Comparison of ENCODE assay signal across 31 cellular contexts in the genomic region with DNA sequence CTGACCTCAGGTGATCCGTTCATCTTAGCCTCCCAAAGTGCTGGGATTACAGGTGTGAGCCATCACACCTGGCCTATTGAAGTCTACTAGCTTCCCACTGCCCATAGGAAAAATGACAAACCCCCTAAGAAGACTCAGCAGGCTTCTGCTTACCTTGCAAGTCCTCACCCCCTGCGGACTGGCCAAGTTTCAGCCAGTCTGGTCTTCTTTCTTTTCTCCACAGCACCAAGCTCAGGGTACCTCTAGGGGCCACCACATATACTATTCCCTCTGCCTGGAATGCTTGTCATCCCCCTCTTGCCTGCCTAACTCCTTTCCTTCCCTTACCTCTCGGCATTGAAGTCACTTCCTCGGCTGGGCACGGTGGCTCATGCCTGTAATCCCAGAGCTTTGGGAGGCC. TPM values are rescaled to one million over a fixed set of nuclear protein-coding genes. Genes with fewer than 3 reads are reported as not detected.
"Had no signal": no experiment of that assay in that cellular context is flagged by ENCODE, and none has a peak within 500 bp of the region (broad histone marks: within the 10 kb centered on the region; RNA-seq: fewer than 3 reads in every experiment).

No MANE protein-coding gene starts in this region.

- H3K27ac Mint-ChIP-seq: activated CD4-positive, alpha-beta T cell treated with anti-CD3 and anti-CD28 coated beads for 36 hours; activated CD4-positive, alpha-beta T cell treated with anti-CD3 and anti-CD28 coated beads, Interleukin-2, amount 10 ng/mL, durations not matched to agents 7 days and 5 days; activated CD8-positive, alpha-beta T cell treated with anti-CD3 and anti-CD28 coated beads, Interleukin-2, amount 10 ng/mL, durations not matched to agents 7 days and 5 days; activated naive CD4-positive, alpha-beta T cell treated with anti-CD3 and anti-CD28 coated beads, Interleukin-2, amount 50 U/mL, for 24 hours; activated naive CD8-positive, alpha-beta T cell treated with anti-CD3 and anti-CD28 coated beads, Interleukin-2, amount 10 ng/mL, durations not matched to agents 7 days and 5 days; activated T-cell treated with anti-CD3 and anti-CD28 coated beads, Interleukin-2, amount 50 U/mL, for 24 hours; brain had no signal

- DNase-seq: activated CD4-positive, alpha-beta T cell treated with anti-CD3 and anti-CD28 coated beads for 36 hours; activated CD4-positive, alpha-beta T cell treated with anti-CD3 and anti-CD28 coated beads, Interleukin-2, amount 10 ng/mL, durations not matched to agents 7 days and 5 days; activated CD4-positive, alpha-beta T cell treated with anti-CD3 and anti-CD28 coated beads, Interleukin-2, amount 50 U/mL, for 48 hours; activated CD8-positive, alpha-beta T cell treated with anti-CD3 and anti-CD28 coated beads, Interleukin-2, amount 10 ng/mL, durations not matched to agents 7 days and 5 days; activated effector memory CD4-positive, alpha-beta T cell treated with Interleukin-2 at 50 U/mL for 16 hours; activated naive CD8-positive, alpha-beta T cell treated with anti-CD3 and anti-CD28 coated beads, Interleukin-2, amount 10 ng/mL, durations not matched to agents 7 days and 5 days; activated T-cell treated with anti-CD3 and anti-CD28 coated beads, Interleukin-2, amount 50 U/mL, for 24 hours; amygdala; caudate nucleus; cerebellar nuclear complex; NCI-H1092 treated with DMSO at 0.1 percent for 48 hours; NCI-H1417; NCI-H146; NCI-H187; NCI-H2029 treated with DMSO at 0.1 percent for 48 hours; NCI-H2107; NCI-H2171; NCI-H510A; NCI-H526; NCI-H748 treated with DMSO at 0.1 percent for 48 hours; NK-92 treated with Interleukin-12 subunit alpha and Interleukin-12 subunit beta, amount 100 ng/mL, for 24 hours; PC-3; Peyer's patch; Right ventricle myocardium superior; T1000; WERI-Rb-1 had no signal

- H3K27me3 ChIP-seq: Peyer's patch had no signal

- H3K4me3 Mint-ChIP-seq: activated CD4-positive, alpha-beta T cell treated with anti-CD3 and anti-CD28 coated beads for 36 hours; activated CD4-positive, alpha-beta T cell treated with anti-CD3 and anti-CD28 coated beads, Interleukin-2, amount 10 ng/mL, durations not matched to agents 7 days and 5 days; activated CD8-positive, alpha-beta T cell treated with anti-CD3 and anti-CD28 coated beads, Interleukin-2, amount 10 ng/mL, durations not matched to agents 7 days and 5 days; activated naive CD4-positive, alpha-beta T cell treated with anti-CD3 and anti-CD28 coated beads, Interleukin-2, amount 50 U/mL, for 24 hours; activated naive CD8-positive, alpha-beta T cell treated with anti-CD3 and anti-CD28 coated beads, Interleukin-2, amount 10 ng/mL, durations not matched to agents 7 days and 5 days; activated T-cell treated with anti-CD3 and anti-CD28 coated beads, Interleukin-2, amount 50 U/mL, for 24 hours; brain had no signal

- H3K4me3 ChIP-seq: Peyer's patch had no signal

- H3K27ac ChIP-seq: Peyer's patch, WERI-Rb-1 had no signal

- FAIRE-seq: bronchial epithelial cell had no signal

- ATAC-seq: activated CD4-positive, alpha-beta T cell treated with anti-CD3 and anti-CD28 coated beads for 36 hours; activated CD8-positive, alpha-beta T cell treated with anti-CD3 and anti-CD28 coated beads, Interleukin-2, amount 10 ng/mL, durations not matched to agents 7 days and 5 days; PC-3 had no signal

- H3K36me3 ChIP-seq: WERI-Rb-1 had no signal

- H3K27me3 Mint-ChIP-seq: activated CD4-positive, alpha-beta T cell treated with anti-CD3 and anti-CD28 coated beads for 36 hours; activated CD4-positive, alpha-beta T cell treated with anti-CD3 and anti-CD28 coated beads, Interleukin-2, amount 10 ng/mL, durations not matched to agents 7 days and 5 days; activated naive CD4-positive, alpha-beta T cell treated with anti-CD3 and anti-CD28 coated beads, Interleukin-2, amount 50 U/mL, for 24 hours; activated T-cell treated with anti-CD3 and anti-CD28 coated beads, Interleukin-2, amount 50 U/mL, for 24 hours had no signal

- H3K9me3 Mint-ChIP-seq: activated CD4-positive, alpha-beta T cell treated with anti-CD3 and anti-CD28 coated beads, Interleukin-2, amount 10 ng/mL, durations not matched to agents 7 days and 5 days; activated naive CD4-positive, alpha-beta T cell treated with anti-CD3 and anti-CD28 coated beads, Interleukin-2, amount 50 U/mL, for 24 hours; activated naive CD8-positive, alpha-beta T cell treated with anti-CD3 and anti-CD28 coated beads, Interleukin-2, amount 10 ng/mL, durations not matched to agents 7 days and 5 days; activated T-cell treated with anti-CD3 and anti-CD28 coated beads, Interleukin-2, amount 50 U/mL, for 24 hours had no signal

- H3K36me3 Mint-ChIP-seq: activated naive CD4-positive, alpha-beta T cell treated with anti-CD3 and anti-CD28 coated beads, Interleukin-2, amount 50 U/mL, for 24 hours; activated naive CD8-positive, alpha-beta T cell treated with anti-CD3 and anti-CD28 coated beads, Interleukin-2, amount 10 ng/mL, durations not matched to agents 7 days and 5 days; brain had no signal

- H3K9me3 ChIP-seq: Peyer's patch had no signal

RNA-seq across cellular contexts. Expression of a gene that starts 31.2 kb away (rescaled TPM):
- total RNA-seq: activated CD4-positive, alpha-beta T cell treated with anti-CD3 and anti-CD28 coated beads for 36 hours; activated CD4-positive, alpha-beta T cell treated with anti-CD3 and anti-CD28 coated beads, Interleukin-2, amount 10 ng/mL, durations not matched to agents 7 days and 5 days; activated CD8-positive, alpha-beta T cell treated with anti-CD3 and anti-CD28 coated beads, Interleukin-2, amount 10 ng/mL, durations not matched to agents 7 days and 5 days; T-helper 1 cell treated with Interleukin-12 subunit alpha and Interleukin-12 subunit beta and Interleukin-4 antibody, amounts not matched to agents 30 ng/mL and 1 ng/mL, for 36 hours; T-helper 2 cell treated with Interferon-gamma antibody and Interleukin-4, amounts not matched to agents 100 ng/mL and 5 ng/mL, for 36 hours had no signal
